ENCODE assay signal across 8 cellular contexts in genomic region chr5:154771383-154771901, GRCh38. TPM values are rescaled to one million over a fixed set of nuclear protein-coding genes. Genes with fewer than 3 reads are reported as not detected.
A peak's percentile ranks its signal among the peaks of the same experiment; 100 is the strongest.
DNase-seq lines count a peak whose midpoint lies in the region; ATAC-seq and TF ChIP-seq lines count a peak whose summit lies in the region.

No MANE protein-coding gene starts in this region.

- POLR2A ChIA-PET in RWPE1 (lab: Yijun Ruan, JAX; ENCODE audit: low non-redundant PET): no interaction called here

- peak overlapping the region; percentile 74 for H3K4me2 ChIP-seq in BLaER1

- H3K27me3 ChIP-seq in BLaER1: no peaks in the 10 kb centered on the region

- TF ChIP-seq CTCF in RWPE1 (conservative IDR thresholded peaks at IDR 0.05; ENCODE audit: low read depth): no peak
- no peak for TF ChIP-seq CTCF in fibroblast of pulmonary artery (IDR thresholded peaks at IDR 0.05; ENCODE audit: low read length, missing control alignments)
- no peak for TF ChIP-seq CTCF in omental fat pad (IDR thresholded peaks at IDR 0.05)

- peaks cover 52% of the 10 kb centered on the region for H3K36me3 ChIP-seq in BLaER1

- H3K4me3 ChIP-seq in BLaER1 (no peak overlapping the region), fibroblast of pulmonary artery (replicated peaks; ENCODE audit: low read depth, low read length) (no peak overlapping the region)

- peak overlapping the region; percentile 26; the same call in 1 of the 2 replicates for H3K9ac ChIP-seq in BLaER1

- CTCF ChIA-PET in RWPE1 (lab: Yijun Ruan, JAX): interaction anchor here (0.6 to 0.7 kb wide), 4 partner anchors 10 to 146 kb away, joined by 3 to 4 read pairs (median 4); no protein-coding TSS in a partner anchor

- peak; percentile 56 for ATAC-seq in omental fat pad (ENCODE audit: low FRiP score)
- ATAC-seq in GM19463 (IDR thresholded peaks at IDR 0.05; ENCODE audit: unreplicated experiment): no peak
- no peak for ATAC-seq in HG03139 (IDR thresholded peaks at IDR 0.05; ENCODE audit: unreplicated experiment)

- H3K9me3 ChIP-seq in BLaER1: no peaks in the 10 kb centered on the region

- H3K27ac ChIP-seq in BLaER1 (peak overlapping the region; percentile 45; the same call in 1 of the 2 replicates), RWPE1 (peak overlapping the region; percentile 34)

- H4K20me1 ChIP-seq in BLaER1: peaks cover 100% of the 10 kb centered on the region

- no peak for DNase-seq in RWPE1 (ENCODE audit: low spot score)
- peak; percentile 83 for DNase-seq in fibroblast of pulmonary artery (ENCODE audit: low read depth)
- DNase-seq in omental fat pad (ENCODE audit: low spot score): no peak
- no peak for DNase-seq in NOMO-1 treated with DMSO at 0.1 percent for 48 hours (lab: John Stamatoyannopoulos, UW; ENCODE audit: unreplicated experiment)
- DNase-seq in NCI-H2227 (lab: John Stamatoyannopoulos, UW; ENCODE audit: unreplicated experiment): no peak

- peaks cover 85% of the 10 kb centered on the region for H3K4me1 ChIP-seq in BLaER1

RNA-seq across cellular contexts. Expression of gene LARP1, which starts 16.3 kb away (rescaled TPM):
- total RNA-seq in omental fat pad: 100 to 1,000 TPM in 2 of 4 donors, 10 to 100 TPM in 2; 80.5 to 155 (median 106) TPM
